ENCODE assay signal across 19 cellular contexts in genomic region chr1:5405263-5405662, GRCh38.
DNase-seq lines count a peak whose midpoint lies in the region; ATAC-seq and TF ChIP-seq lines count a peak whose summit lies in the region.
"Had no signal": no experiment of that assay in that cellular context is flagged by ENCODE, and none has a peak within 500 bp of the region (broad histone marks: within the 10 kb centered on the region; RNA-seq: fewer than 3 reads in every experiment).

No MANE protein-coding gene starts in this region.

- no peak for DNase-seq in CD4-positive, CD25-positive, alpha-beta regulatory T cell
- no peak for DNase-seq in breast epithelium (ENCODE audit: low spot score in 2 of 2)
- DNase-seq: Calu3; CD4-positive, alpha-beta T cell; CD8-positive, alpha-beta memory T cell; DMS53; DMS79 treated with DMSO at 0.1 percent for 48 hours; GF-D8; GOT3; HFFc6 had no signal

- no peak for ATAC-seq in CD4-positive, CD25-positive, alpha-beta regulatory T cell (ENCODE audit: low read depth in 2 of 2)
- ATAC-seq in esophagus mucosa (peak; percentile 35), HG03108 (IDR thresholded peaks at IDR 0.05; ENCODE audit: unreplicated experiment) (no peak), HG03175 (IDR thresholded peaks at IDR 0.05; ENCODE audit: unreplicated experiment) (no peak)

- H3K9me3 ChIP-seq in CD4-positive, CD25-positive, alpha-beta regulatory T cell (ENCODE audit: control insufficient read depth in 2 of 2, low read length in 2 of 2): no peaks in the 10 kb centered on the region
- no peaks in the 10 kb centered on the region for H3K9me3 ChIP-seq in breast epithelium
- H3K9me3 ChIP-seq: BLaER1, HAP-1 had no signal

- H3K27me3 Mint-ChIP-seq in CD4-positive, CD25-positive, alpha-beta regulatory T cell: no peaks in the 10 kb centered on the region
- H3K27me3 Mint-ChIP-seq: B cell; CD4-positive, alpha-beta T cell had no signal

- no peaks in the 10 kb centered on the region for H3K4me1 ChIP-seq in CD4-positive, CD25-positive, alpha-beta regulatory T cell (ENCODE audit: control insufficient read depth, insufficient read depth, low read length, poor library complexity, severe bottlenecking)
- no peaks in the 10 kb centered on the region for H3K4me1 ChIP-seq in breast epithelium
- H3K4me1 ChIP-seq: HAP-1 had no signal

- no peak; the same call in 1 of the 2 replicates for TF ChIP-seq EP300 in Ishikawa (IDR thresholded peaks at IDR 0.05; ENCODE audit: borderline replicate concordance)

- peaks cover 0 to 4% (median 0%) of the 10 kb centered on the region in 7 donors for H3K9me3 Mint-ChIP-seq in CD4-positive, CD25-positive, alpha-beta regulatory T cell
- H3K9me3 Mint-ChIP-seq: CD4-positive, alpha-beta T cell had no signal

- H3K4me1 Mint-ChIP-seq in CD4-positive, CD25-positive, alpha-beta regulatory T cell: peaks cover 0 to 6% (median 4%) of the 10 kb centered on the region in 4 donors
- H3K4me1 Mint-ChIP-seq: B cell had no signal

- no peaks in the 10 kb centered on the region for H3K36me3 Mint-ChIP-seq in CD4-positive, CD25-positive, alpha-beta regulatory T cell

- TF ChIP-seq POLR2A in breast epithelium (IDR thresholded peaks at IDR 0.05): no peak

- H3K4me3 ChIP-seq in CD4-positive, CD25-positive, alpha-beta regulatory T cell (ENCODE audit: low read depth, low read length): no peak overlapping the region
- H3K4me3 ChIP-seq in breast epithelium: no peak overlapping the region
- H3K4me3 ChIP-seq: BLaER1, HAP-1 had no signal

- intact Hi-C loops in breast epithelium (cut with DNase I; ENCODE audit: low total_unique reads): no loop called here

- H3K27ac Mint-ChIP-seq in CD4-positive, CD25-positive, alpha-beta regulatory T cell: peak overlapping the region in 2 of 3 donors; percentile 37 to 64
- H3K27ac Mint-ChIP-seq: B cell; CD4-positive, alpha-beta T cell; HFFc6 had no signal

- no peak for TF ChIP-seq CTCF in breast epithelium (IDR thresholded peaks at IDR 0.05)

- no peaks in the 10 kb centered on the region for H3K27me3 ChIP-seq in CD4-positive, CD25-positive, alpha-beta regulatory T cell (ENCODE audit: control insufficient read depth, insufficient read depth, low read length)
- H3K27me3 ChIP-seq in breast epithelium: no peaks in the 10 kb centered on the region
- H3K27me3 ChIP-seq: BLaER1 had no signal

- no peak overlapping the region for H3K4me3 Mint-ChIP-seq in CD4-positive, CD25-positive, alpha-beta regulatory T cell
- H3K4me3 Mint-ChIP-seq: B cell; CD4-positive, alpha-beta T cell; CD8-positive, alpha-beta memory T cell; HFFc6 had no signal

- H3K36me3 ChIP-seq in CD4-positive, CD25-positive, alpha-beta regulatory T cell (ENCODE audit: control insufficient read depth, insufficient read depth, low read length): no peaks in the 10 kb centered on the region
- H3K36me3 ChIP-seq in breast epithelium: no peaks in the 10 kb centered on the region
- H3K36me3 ChIP-seq: BLaER1, HAP-1 had no signal

- TF ChIP-seq RAD21 in Ishikawa (IDR thresholded peaks at IDR 0.05; ENCODE audit: low read depth): no peak; the same call in none of the 2 replicates

- no peak overlapping the region for H3K27ac ChIP-seq in CD4-positive, CD25-positive, alpha-beta regulatory T cell (ENCODE audit: insufficient read depth, low read length, poor library complexity, severe bottlenecking)
- no peak overlapping the region for H3K27ac ChIP-seq in breast epithelium
- H3K27ac ChIP-seq: 22Rv1, BLaER1, C4-2B had no signal

TF ChIP-seq in Ishikawa, 13 proteins besides CTCF, POLR2A, EP300 and RAD21:
- no peak for TF ChIP-seq TCF12 (IDR thresholded peaks at IDR 0.05; ENCODE audit: low read depth)
- TF ChIP-seq TEAD4 (IDR thresholded peaks at IDR 0.05): peak; percentile 55
